In genomic region chr7:150736864-150737263, GRCh38 we compare ENCODE assay signal across 10 cellular contexts. TPM values are rescaled to one million over a fixed set of nuclear protein-coding genes. Genes with fewer than 3 reads are reported as not detected.
DNase-seq lines count a peak whose midpoint lies in the region; ATAC-seq and TF ChIP-seq lines count a peak whose summit lies in the region.
"Had no signal": no experiment of that assay in that cellular context is flagged by ENCODE, and none has a peak within 500 bp of the region (broad histone marks: within the 10 kb centered on the region; RNA-seq: fewer than 3 reads in every experiment).

No MANE protein-coding gene starts in this region.

- CTCF ChIA-PET in CD4-positive, alpha-beta memory T cell (lab: Charles Lee; ENCODE audit: partially characterized antibody) = interaction anchor here (0.8 to 3.3 kb wide), 5 partner anchors 19 to 288 kb away, joined by 3 to 26 read pairs (median 15); partner anchors contain the start of genes GIMAP1 and GIMAP6

- H3K27ac Mint-ChIP-seq in CD4-positive, alpha-beta memory T cell = peak overlapping the region; percentile 86 to 98 (median 96)
- peak overlapping the region; percentile 97 for H3K27ac Mint-ChIP-seq in activated T-helper 17 cell treated with anti-CD3 and anti-CD28 coated beads, Interleukin-2, amount 50 U/mL, for 72 hours
- H3K27ac Mint-ChIP-seq in natural killer cell = peak overlapping the region; percentile 86 to 91
- H3K27ac Mint-ChIP-seq: WTC11 had no signal

- peak; percentile 11 for ATAC-seq in GM19397 (IDR thresholded peaks at IDR 0.05; ENCODE audit: unreplicated experiment)
- ATAC-seq in activated T-helper 17 cell treated with anti-CD3 and anti-CD28 coated beads, Interleukin-2, amount 50 U/mL, for 72 hours (replicated peaks) = no peak
- ATAC-seq in natural killer cell = peak; percentile 3 to 19 (median 14)
- ATAC-seq in HG03039 (IDR thresholded peaks at IDR 0.05; ENCODE audit: unreplicated experiment) = no peak

- H3K36me3 Mint-ChIP-seq in CD4-positive, alpha-beta memory T cell = peaks cover 43 to 45% of the 10 kb centered on the region in 2 donors
- peaks cover 55% of the 10 kb centered on the region for H3K36me3 Mint-ChIP-seq in activated T-helper 17 cell treated with anti-CD3 and anti-CD28 coated beads, Interleukin-2, amount 50 U/mL, for 72 hours (ENCODE audit: low read depth)
- peaks cover 27% of the 10 kb centered on the region for H3K36me3 Mint-ChIP-seq in natural killer cell
- H3K36me3 Mint-ChIP-seq: WTC11 had no signal

- H3K9me3 Mint-ChIP-seq in CD4-positive, alpha-beta memory T cell = peaks cover 0 to 7% (median 0%) of the 10 kb centered on the region in 8 donors
- peaks cover 3% of the 10 kb centered on the region for H3K9me3 Mint-ChIP-seq in activated T-helper 17 cell treated with anti-CD3 and anti-CD28 coated beads, Interleukin-2, amount 50 U/mL, for 72 hours
- H3K9me3 Mint-ChIP-seq in natural killer cell = no peaks in the 10 kb centered on the region
- H3K9me3 Mint-ChIP-seq: WTC11 had no signal

- H3K4me1 Mint-ChIP-seq in CD4-positive, alpha-beta memory T cell = peaks cover 57 to 94% (median 64%) of the 10 kb centered on the region in 4 donors
- peaks cover 42% of the 10 kb centered on the region for H3K4me1 Mint-ChIP-seq in activated T-helper 17 cell treated with anti-CD3 and anti-CD28 coated beads, Interleukin-2, amount 50 U/mL, for 72 hours
- H3K4me1 Mint-ChIP-seq in natural killer cell = peaks cover 66 to 71% of the 10 kb centered on the region in 2 donors

- no peaks in the 10 kb centered on the region for H3K27me3 ChIP-seq in CD4-positive, alpha-beta memory T cell (ENCODE audit: insufficient read depth, low read length)

- H3K9me3 ChIP-seq in CD4-positive, alpha-beta memory T cell (ENCODE audit: control insufficient read depth in 1 of 2, low read length in 2 of 2) = no peaks in the 10 kb centered on the region

- POLR2A ChIA-PET in CD4-positive, alpha-beta memory T cell (lab: Charles Lee; ENCODE audit: partially characterized antibody) = interaction anchor here (0.7 to 26.3 kb wide), 23 partner anchors 9 to 291 kb away, joined by 3 to 593 read pairs (median 20); partner anchors contain the start of genes GIMAP1, GIMAP2, GIMAP4 and GIMAP6

- H3K27ac ChIP-seq in CD4-positive, alpha-beta memory T cell (ENCODE audit: low read depth, low read length) = peak overlapping the region; percentile 83

- no peaks in the 10 kb centered on the region for H3K27me3 Mint-ChIP-seq in CD4-positive, alpha-beta memory T cell
- no peaks in the 10 kb centered on the region for H3K27me3 Mint-ChIP-seq in activated T-helper 17 cell treated with anti-CD3 and anti-CD28 coated beads, Interleukin-2, amount 50 U/mL, for 72 hours
- no peaks in the 10 kb centered on the region for H3K27me3 Mint-ChIP-seq in natural killer cell (ENCODE audit: low read depth in 2 of 2)

- H3K4me3 ChIP-seq in CD4-positive, alpha-beta memory T cell (ENCODE audit: low read length in 2 of 2) = peak overlapping the region; percentile 81 to 82
- no peak overlapping the region for H3K4me3 ChIP-seq in foreskin fibroblast (ENCODE audit: low read depth in 1 of 2, low read length in 2 of 2)

- peaks cover 21% of the 10 kb centered on the region for H3K36me3 ChIP-seq in CD4-positive, alpha-beta memory T cell (ENCODE audit: insufficient read depth, low read length)

- peaks cover 64% of the 10 kb centered on the region for H3K4me1 ChIP-seq in CD4-positive, alpha-beta memory T cell (ENCODE audit: insufficient read depth, low read length)

- peak in 1 of 5 donors; percentile 35 for DNase-seq in CD4-positive, alpha-beta memory T cell
- no peak for DNase-seq in natural killer cell
- DNase-seq in middle frontal gyrus (ENCODE audit: extremely low spot score, low spot score) = no peak
- no peak for DNase-seq in DMS153 treated with DMSO at 0.1 percent for 48 hours (lab: John Stamatoyannopoulos, UW; ENCODE audit: unreplicated experiment)
- no peak for DNase-seq in foreskin fibroblast
- DNase-seq: DMS 273 treated with DMSO at 0.1 percent for 48 hours had no signal

- H3K4me3 Mint-ChIP-seq in CD4-positive, alpha-beta memory T cell = peak overlapping the region; percentile 92 to 100 (median 98)
- peak overlapping the region; percentile 89 for H3K4me3 Mint-ChIP-seq in activated T-helper 17 cell treated with anti-CD3 and anti-CD28 coated beads, Interleukin-2, amount 50 U/mL, for 72 hours
- H3K4me3 Mint-ChIP-seq in natural killer cell = peak overlapping the region; percentile 91
- H3K4me3 Mint-ChIP-seq: WTC11 had no signal

- TF ChIP-seq CTCF in natural killer cell (IDR thresholded peaks at IDR 0.05) = no peak
- no peak for TF ChIP-seq CTCF in foreskin fibroblast (IDR thresholded peaks at IDR 0.05; ENCODE audit: low read depth, low read length)

- intact Hi-C loops in CD4-positive, alpha-beta memory T cell (cut with micrococcal nuclease) = loop anchor here (1.0 to 5.0 kb wide), 6 partner anchors 18 to 287 kb away; partner anchors contain the start of genes GIMAP1, GIMAP2, GIMAP6 and GIMAP8
- intact Hi-C loops in natural killer cell (cut with micrococcal nuclease) = loop anchor here (5.0 kb wide), 3 partner anchors 50 to 285 kb away; partner anchors contain the start of genes GIMAP2, GIMAP4 and GIMAP8

RNA-seq across cellular contexts. Expression of gene GIMAP5, which starts 0.4 kb away (rescaled TPM):
- total RNA-seq in CD4-positive, alpha-beta memory T cell = 100 to 1,000 TPM; 296 to 297 TPM
- polyA plus RNA-seq in CD4-positive, alpha-beta memory T cell = 100 to 1,000 TPM; 415 to 679 TPM
- 100 to 1,000 TPM; 106 to 142 TPM for total RNA-seq in activated T-helper 17 cell treated with anti-CD3 and anti-CD28 coated beads, Interleukin-2, amount 50 U/mL, for 72 hours
- total RNA-seq in natural killer cell = 10 to 100 TPM; 29.2 to 64.1 (median 35.3) TPM

RNA-seq across cellular contexts. Expression of gene GIMAP1, which starts 20.5 kb away (rescaled TPM):
- 10 to 100 TPM; 93.7 to 97.6 TPM for total RNA-seq in CD4-positive, alpha-beta memory T cell
- 10 to 100 TPM; 36.6 to 69.2 TPM for polyA plus RNA-seq in CD4-positive, alpha-beta memory T cell
- total RNA-seq in activated T-helper 17 cell treated with anti-CD3 and anti-CD28 coated beads, Interleukin-2, amount 50 U/mL, for 72 hours = 1 to 10 TPM; 5.1 to 5.6 TPM
- total RNA-seq in natural killer cell = 10 to 100 TPM; 11.1 to 23.9 (median 13.3) TPM
- total RNA-seq: WTC11 had no signal

RNA-seq across cellular contexts. Expression of gene GIMAP2, which starts 51.4 kb away (rescaled TPM):
- total RNA-seq in CD4-positive, alpha-beta memory T cell = 100 to 1,000 TPM; 238 to 244 TPM
- 100 to 1,000 TPM in 1 of 2 donors, 10 to 100 TPM in 1; 90.0 to 110 TPM for polyA plus RNA-seq in CD4-positive, alpha-beta memory T cell
- total RNA-seq in activated T-helper 17 cell treated with anti-CD3 and anti-CD28 coated beads, Interleukin-2, amount 50 U/mL, for 72 hours = 10 to 100 TPM; 29.1 to 44.9 TPM
- total RNA-seq in natural killer cell = 10 to 100 TPM; 47.5 to 77.5 (median 61.0) TPM

Comparison
In these comparisons a context has a peak if more than half of its experiments do, and no peak if none do; other contexts are left out.
1. H3K4me3 ChIP-seq: peak in CD4-positive, alpha-beta memory T cell (2 of 2); none in foreskin fibroblast (0 of 2).
2. ATAC-seq: peak in GM19397 (single experiment) and natural killer cell (3 of 3); none in activated T-helper 17 cell treated with anti-CD3 and anti-CD28 coated beads, Interleukin-2, amount 50 U/mL, for 72 hours (single experiment) and HG03039 (single experiment).
3. Peak in every context shown above with its lines, with median percentiles within 50 percentile points of each other: H3K27ac Mint-ChIP-seq and H3K4me3 Mint-ChIP-seq.